Comparison of ENCODE assay signal across 8 cellular contexts in the genomic region with DNA sequence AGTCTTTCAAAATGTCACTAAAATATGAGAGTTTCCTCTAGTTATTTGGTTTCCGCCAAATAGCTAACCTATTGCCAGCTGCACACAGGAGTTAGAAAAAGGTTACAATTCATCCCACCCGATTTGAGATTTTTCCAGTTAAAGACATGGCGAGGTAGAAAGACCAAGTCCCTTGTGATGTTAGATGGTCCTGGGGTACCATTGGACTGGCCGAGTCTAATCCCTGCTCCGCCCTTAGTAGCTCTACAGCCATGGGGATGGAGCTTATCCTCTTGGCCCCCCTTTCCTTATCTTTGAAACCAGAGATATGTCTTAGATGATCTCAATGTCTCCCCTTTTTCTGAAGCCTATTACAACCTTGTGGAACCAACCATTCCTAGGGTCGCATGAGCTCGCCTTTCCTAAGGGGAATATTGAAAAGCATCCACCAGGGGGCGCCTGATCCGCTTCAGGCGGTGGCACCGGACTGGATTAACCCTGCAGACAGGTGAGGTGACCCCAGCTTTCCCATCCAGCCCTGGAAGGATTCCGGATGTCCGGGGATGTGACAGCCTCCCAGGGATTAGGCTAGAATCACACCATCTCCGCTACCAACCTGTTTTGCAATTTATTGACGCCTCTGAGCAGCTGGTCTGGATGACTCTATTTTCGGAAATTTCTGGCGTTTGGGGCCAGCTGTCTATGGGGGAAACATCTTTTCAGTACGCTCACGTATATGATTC.
DNase-seq lines count a peak whose midpoint lies in the region; ATAC-seq and TF ChIP-seq lines count a peak whose summit lies in the region.

No MANE protein-coding gene starts in this region.

- DNase-seq in EL: peak; percentile 52
- DNase-seq in LNCaP clone FGC (ENCODE audit: low read depth): no peak
- DNase-seq in T follicular helper cell (ENCODE audit: low read depth): peak; percentile 32
- DNase-seq in activated naive CD8-positive, alpha-beta T cell treated with anti-CD3 and anti-CD28 coated beads, Interleukin-2, amount 50 U/mL, for 16 hours (ENCODE audit: low read depth, low spot score): peak; percentile 47
- peak; percentile 68 for DNase-seq in iPS DF 19.7 (ENCODE audit: low read depth, low spot score)
- DNase-seq in stimulated activated CD4-positive, alpha-beta T cell treated with anti-CD3 and anti-CD28 coated beads, Interleukin-1b, Interleukin-23, amount 100 ng/mL, for 4 hours (ENCODE audit: low read depth in 2 of 2): peak; percentile 40 to 63

- TF ChIP-seq CTCF in LNCaP clone FGC (IDR thresholded peaks at IDR 0.05; ENCODE audit: control insufficient read depth, extremely low read depth, insufficient read depth): peak; percentile 76

- no peak for ATAC-seq in GM21717 (IDR thresholded peaks at IDR 0.05; ENCODE audit: unreplicated experiment)
- no peak for ATAC-seq in GM19351 (IDR thresholded peaks at IDR 0.05; ENCODE audit: unreplicated experiment)

- H3K4me3 ChIP-seq in LNCaP clone FGC (ENCODE audit: low read depth, low read length): no peak overlapping the region
